8 cellular contexts compared by ENCODE assay signal in genomic region chr17:37610041-37610420, GRCh38. TPM values are rescaled to one million over a fixed set of nuclear protein-coding genes. Genes with fewer than 3 reads are reported as not detected.
DNase-seq lines count a peak whose midpoint lies in the region; ATAC-seq and TF ChIP-seq lines count a peak whose summit lies in the region.
"Not testable (repeated sequence)": the region's sequence is repeated elsewhere in the genome, so short reads cannot be mapped to it uniquely, and the experiment has no call there.

No MANE protein-coding gene starts in this region.

- not testable (repeated sequence) for H3K36me3 Mint-ChIP-seq in activated T-cell treated with anti-CD3 and anti-CD28 coated beads, Interleukin-2, amount 50 U/mL, for 72 hours (ENCODE audit: insufficient read depth in 2 of 2); naive B cell

- peak overlapping the region; percentile 80 to 96 for H3K4me3 Mint-ChIP-seq in activated T-cell treated with anti-CD3 and anti-CD28 coated beads, Interleukin-2, amount 50 U/mL, for 72 hours
- H3K4me3 Mint-ChIP-seq in naive B cell, result peak overlapping the region; percentile 90 to 99 (median 94)

- peaks cover 37% of the 10 kb centered on the region for H3K4me1 Mint-ChIP-seq in activated T-cell treated with anti-CD3 and anti-CD28 coated beads, Interleukin-2, amount 50 U/mL, for 72 hours (ENCODE audit: low read depth)
- H3K4me1 Mint-ChIP-seq in naive B cell, result peaks cover 23 to 32% (median 28%) of the 10 kb centered on the region in 3 donors

- H3F3A ChIP-seq in smooth muscle cell (ENCODE audit: low read depth), result peaks cover 16% of the 10 kb centered on the region

- intact Hi-C loops in HCT116 (cut with micrococcal nuclease); Panc1 (cut with micrococcal nuclease; ENCODE audit: unreplicated experiment); heart left ventricle (cut with DNase I): not testable (repeated sequence)

- H3K9me3 ChIP-seq in HCT116 (ENCODE audit: control insufficient read depth in 1 of 2, insufficient read depth in 1 of 2, low read depth in 1 of 2, low read length in 2 of 2); Panc1 (ENCODE audit: control insufficient read depth, insufficient read depth, low read depth, low read length); heart left ventricle; smooth muscle cell (replicated peaks; ENCODE audit: low read depth): not testable (repeated sequence)

- not testable (repeated sequence) for H3K27me3 Mint-ChIP-seq in activated T-cell treated with anti-CD3 and anti-CD28 coated beads, Interleukin-2, amount 50 U/mL, for 72 hours (ENCODE audit: low read depth); naive B cell

- peak overlapping the region; percentile 87 for H3K27ac Mint-ChIP-seq in activated T-cell treated with anti-CD3 and anti-CD28 coated beads, Interleukin-2, amount 50 U/mL, for 72 hours
- peak overlapping the region in 3 of 6 donors; percentile 89 to 96 (median 95) for H3K27ac Mint-ChIP-seq in naive B cell

- not testable (repeated sequence) for BruUV-seq in HCT116 (replicated peaks; lab: Mats Ljungman, UMichigan); Panc1 (replicated peaks; lab: Mats Ljungman, UMichigan)

- not testable (repeated sequence) for ATAC-seq in HCT116; Panc1; activated T-cell treated with anti-CD3 and anti-CD28 coated beads, Interleukin-2, amount 50 U/mL, for 72 hours (replicated peaks in 1 of 2); heart left ventricle; naive B cell (ENCODE audit: low read depth in 2 of 2)

- not testable (repeated sequence) for H3K27me3 ChIP-seq in ACC112 (ENCODE audit: insufficient read depth, low read length); HCT116 (ENCODE audit: insufficient read depth, low read length); Panc1 (ENCODE audit: control insufficient read depth, insufficient read depth, low read length); heart left ventricle; smooth muscle cell (ENCODE audit: low read depth)

- not testable (repeated sequence) for H4K20me1 ChIP-seq in HCT116 (ENCODE audit: insufficient read depth)
- peaks cover 24% of the 10 kb centered on the region for H4K20me1 ChIP-seq in smooth muscle cell (ENCODE audit: low read depth)

- peak overlapping the region; percentile 81 for H3K4me2 ChIP-seq in HCT116 (ENCODE audit: low read length)
- H3K4me2 ChIP-seq in smooth muscle cell, result peak overlapping the region; percentile 90

- DNase-seq in HCT116 (ENCODE audit: low read depth, low spot score); Panc1 (ENCODE audit: low read depth, low spot score); activated T-cell treated with anti-CD3 and anti-CD28 coated beads, Interleukin-2, amount 50 U/mL, for 72 hours; heart left ventricle; naive B cell; smooth muscle cell (lab: John Stamatoyannopoulos, UW; ENCODE audit: unreplicated experiment): not testable (repeated sequence)

- not testable (repeated sequence) for TF ChIP-seq CTCF in HCT116 (IDR thresholded peaks at IDR 0.05 in 2 of 3, conservative IDR thresholded peaks at IDR 0.05 in 1 of 3; ENCODE audit: borderline replicate concordance in 1 of 3, insufficient read depth in 1 of 3, low read depth in 2 of 3, low read length in 2 of 3); Panc1 (IDR thresholded peaks at IDR 0.05); heart left ventricle (IDR thresholded peaks at IDR 0.05); smooth muscle cell (IDR thresholded peaks at IDR 0.05; ENCODE audit: borderline replicate concordance, insufficient read depth, poor library complexity, severe bottlenecking)

- H3K4me1 ChIP-seq in ACC112 (ENCODE audit: control insufficient read depth, insufficient read depth, low read length, unreplicated experiment) (peaks cover 24% of the 10 kb centered on the region), HCT116 (ENCODE audit: control insufficient read depth in 1 of 2, insufficient read depth in 2 of 2, low read length in 2 of 2) (peaks cover 15 to 26% of the 10 kb centered on the region in 2 experiments), heart left ventricle (peaks cover 0 to 38% (median 28%) of the 10 kb centered on the region in 12 donors), smooth muscle cell (ENCODE audit: low read depth) (peaks cover 22% of the 10 kb centered on the region)
- H3K4me1 ChIP-seq in Panc1 (ENCODE audit: control insufficient read depth, insufficient read depth, low read length), result not testable (repeated sequence)

- 90 to 97% (median 92%) methylated on average over 5 of the region's 5 CpGs for WGBS in heart left ventricle, 4 donors
- WGBS in smooth muscle cell (ENCODE audit: low lambda C conversion rate), result 91% methylated on average over 5 of the region's 5 CpGs

- H3K9ac ChIP-seq in HCT116 (ENCODE audit: low read length) (peak overlapping the region; percentile 86), smooth muscle cell (ENCODE audit: low read depth) (peak overlapping the region; percentile 88)

- H3K4me3 ChIP-seq in ACC112 (ENCODE audit: low read depth, low read length), result peak overlapping the region; percentile 87
- H3K4me3 ChIP-seq in HCT116 (replicated peaks in 1 of 2; ENCODE audit: low read depth in 1 of 2, low read length in 2 of 2), result peak overlapping the region; percentile 39 to 91
- peak overlapping the region; percentile 66 to 75 for H3K4me3 ChIP-seq in Panc1 (ENCODE audit: low read depth in 2 of 2, low read length in 2 of 2)
- peak overlapping the region in 10 of 12 donors; percentile 74 to 99 (median 93) for H3K4me3 ChIP-seq in heart left ventricle
- peak overlapping the region; percentile 93 for H3K4me3 ChIP-seq in smooth muscle cell

- H3K9me3 Mint-ChIP-seq in activated T-cell treated with anti-CD3 and anti-CD28 coated beads, Interleukin-2, amount 50 U/mL, for 72 hours; naive B cell: not testable (repeated sequence)

- not testable (repeated sequence) for TF ChIP-seq POLR2A in HCT116 (IDR thresholded peaks at IDR 0.05; ENCODE audit: borderline replicate concordance, extremely low read depth, insufficient read depth, insufficient read length); heart left ventricle (IDR thresholded peaks at IDR 0.05)

- H3K79me2 ChIP-seq in ACC112 (ENCODE audit: control insufficient read depth, insufficient read depth, low read length, unreplicated experiment), result peaks cover 36% of the 10 kb centered on the region
- H3K79me2 ChIP-seq in HCT116 (ENCODE audit: insufficient read depth, low read length), result peaks cover 29% of the 10 kb centered on the region
- H3K79me2 ChIP-seq in smooth muscle cell (ENCODE audit: low read depth), result peaks cover 34% of the 10 kb centered on the region

- not testable (repeated sequence) for TF ChIP-seq RAD21 in HCT116 (IDR thresholded peaks at IDR 0.05; ENCODE audit: low read depth)

- POLR2A ChIA-PET in HCT116 (lab: Charles Lee), result interaction anchor here (1.0 kb wide), 1 partner anchor 10 kb away, joined by 3 read pairs; no protein-coding TSS in a partner anchor
- POLR2A ChIA-PET in Panc1 (lab: Charles Lee), result interaction anchor here (0.6 kb wide), 1 partner anchor 64 kb away, joined by 3 read pairs; no protein-coding TSS in a partner anchor

- CTCF ChIA-PET in HCT116 (lab: Charles Lee), result interaction anchor here (1.4 to 3.4 kb wide), 2 partner anchors 206 to 237 kb away, joined by 8 to 10 read pairs; no protein-coding TSS in a partner anchor
- CTCF ChIA-PET in Panc1 (lab: Charles Lee), result not testable (repeated sequence)

- H3K9me2 ChIP-seq in HCT116 (ENCODE audit: insufficient read depth), result not testable (repeated sequence)

- H3K36me3 ChIP-seq in ACC112 (ENCODE audit: insufficient read depth, low read length) (peaks cover 11% of the 10 kb centered on the region), HCT116 (ENCODE audit: control insufficient read depth in 1 of 2, insufficient read depth in 2 of 2, low read length in 2 of 2) (peaks cover 4 to 14% of the 10 kb centered on the region in 2 experiments; a peak in 2 of 4 replicates), heart left ventricle (peaks cover 0 to 39% (median 30%) of the 10 kb centered on the region in 9 donors)
- H3K36me3 ChIP-seq in Panc1 (ENCODE audit: control insufficient read depth, insufficient read depth, low read length); smooth muscle cell (ENCODE audit: low read depth): not testable (repeated sequence)

- RAD21 ChIA-PET in HCT116 (lab: Charles Lee; ENCODE audit: low non-redundant PET in 1 of 2, low total read pairs in 2 of 2, uncharacterized antibody in 2 of 2, unreplicated experiment in 2 of 2), result interaction anchor here in 1 of 2 experiments (0.7 to 1.1 kb wide), 2 partner anchors 206 to 237 kb away, joined by 3 read pairs; no protein-coding TSS in a partner anchor

- H2AFZ ChIP-seq in ACC112 (ENCODE audit: low read length, unreplicated experiment), result peak overlapping the region; percentile 67
- not testable (repeated sequence) for H2AFZ ChIP-seq in HCT116 (ENCODE audit: low read depth, low read length, poor library complexity, severe bottlenecking)
- H2AFZ ChIP-seq in smooth muscle cell (ENCODE audit: low read depth), result peak overlapping the region; percentile 58

- in situ Hi-C loops in Panc1 (cut with HindIII; ENCODE audit: low pct_unique_long_range_greater_than_20kb, low sequenced_read_pairs), result not testable (repeated sequence)

- H3K27ac ChIP-seq in ACC112 (ENCODE audit: low read depth, low read length) (peak overlapping the region; percentile 75), HCT116 (ENCODE audit: low read depth, low read length) (peak overlapping the region; percentile 75), Panc1 (ENCODE audit: low read length) (peak overlapping the region; percentile 92), cingulate gyrus (ENCODE audit: low read depth, low read length) (peak overlapping the region; percentile 75), heart left ventricle (peak overlapping the region in 10 of 12 donors; percentile 90 to 96 (median 94)), smooth muscle cell (ENCODE audit: low read depth) (peak overlapping the region; percentile 82)

RNA-seq across cellular contexts. Expression of gene SYNRG, which starts 0.8 kb away (rescaled TPM):
- total RNA-seq in HCT116 (2021; ENCODE audit: unreplicated experiment) (23.8 TPM), Panc1 (2021; ENCODE audit: unreplicated experiment) (30.8 TPM), heart left ventricle (10 to 100 TPM; 20.0 to 52.4 (median 34.8) TPM), smooth muscle cell (18.9 and 19.5 TPM in 2 replicates)
- 9.3 and 10.8 TPM in 2 replicates for polyA plus RNA-seq in HCT116 (2012)
- 12.8 TPM for polyA plus RNA-seq in Panc1 (2012; ENCODE audit: insufficient read length)
- 10 to 100 TPM; 63.2 to 69.5 TPM for total RNA-seq in activated T-cell treated with anti-CD3 and anti-CD28 coated beads, Interleukin-2, amount 50 U/mL, for 72 hours
- polyA plus RNA-seq in heart left ventricle (10 to 100 TPM in 1 of 2 donors, 1 to 10 TPM in 1; 5.7 to 11.7 TPM), naive B cell (ENCODE audit: low read depth in 6 of 6) (10 to 100 TPM; 16.0 to 82.3 (median 58.0) TPM), smooth muscle cell (16.2 and 17.9 TPM in 2 replicates)

RNA-seq across cellular contexts. Expression of gene DDX52, which starts 33.2 kb away (rescaled TPM):
- total RNA-seq in HCT116 (2021; ENCODE audit: unreplicated experiment), result 45.4 TPM
- 8.6 and 10.3 TPM in 2 replicates for polyA plus RNA-seq in HCT116 (2012)
- 16.5 TPM for total RNA-seq in Panc1 (2021; ENCODE audit: unreplicated experiment)
- polyA plus RNA-seq in Panc1 (2012; ENCODE audit: insufficient read length), result 7.4 TPM
- total RNA-seq in activated T-cell treated with anti-CD3 and anti-CD28 coated beads, Interleukin-2, amount 50 U/mL, for 72 hours, result 10 to 100 TPM; 29.1 to 33.5 TPM
- total RNA-seq in heart left ventricle, result 10 to 100 TPM in 7 of 9 donors, 1 to 10 TPM in 2; 8.9 to 20.9 (median 14.3) TPM
- polyA plus RNA-seq in heart left ventricle, result 10 to 100 TPM in 1 of 2 donors, 1 to 10 TPM in 1; 6.7 to 13.9 TPM
- polyA plus RNA-seq in naive B cell (ENCODE audit: low read depth in 6 of 6), result 10 to 100 TPM in 4 of 6 donors, 1 to 10 TPM in 2; 5.5 to 16.9 (median 12.3) TPM
- 26.0 and 28.2 TPM in 2 replicates for total RNA-seq in smooth muscle cell
- 18.7 and 24.0 TPM in 2 replicates for polyA plus RNA-seq in smooth muscle cell
